8 cellular contexts compared by ENCODE assay signal in the genomic region with DNA sequence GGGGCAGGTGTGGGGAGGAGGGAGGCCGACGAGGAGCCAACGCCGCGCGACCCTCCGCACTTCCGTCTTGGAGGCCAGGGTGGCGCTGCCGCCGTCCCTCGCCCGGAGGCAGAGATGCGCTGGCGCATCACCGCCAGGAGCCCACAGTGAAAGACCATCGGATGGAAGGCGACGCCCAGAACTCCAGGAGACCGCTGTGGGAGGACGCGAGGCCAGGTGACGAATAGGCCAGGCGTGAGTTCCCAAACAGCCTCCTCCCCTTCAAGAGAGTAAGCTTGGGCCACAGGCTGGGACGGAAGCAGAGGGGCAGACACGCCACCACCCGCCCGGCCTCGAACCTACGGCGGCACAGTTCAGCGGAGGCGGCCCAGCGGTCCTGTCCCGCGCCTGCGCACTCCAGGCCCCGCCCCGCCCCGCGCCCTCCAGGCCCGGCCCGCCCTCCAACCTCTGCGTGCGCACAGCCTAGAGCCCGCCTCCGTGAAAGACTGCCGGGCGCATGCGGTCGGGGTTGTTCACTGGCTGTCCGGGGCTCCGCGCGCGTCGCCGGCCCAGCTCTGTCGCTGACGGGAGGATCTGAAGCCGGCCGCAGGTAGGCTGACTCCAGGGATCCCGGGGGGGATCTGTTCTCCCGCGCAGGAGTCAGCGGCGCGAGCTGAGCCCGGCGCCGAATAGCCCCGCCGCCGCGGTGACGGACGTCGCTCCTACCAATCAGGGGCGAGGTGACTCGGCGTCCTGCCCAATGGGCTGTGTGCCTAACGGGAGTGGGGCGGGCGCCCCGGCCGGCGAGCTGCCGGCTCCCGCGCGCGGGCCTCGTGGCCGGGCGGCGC. TPM values are rescaled to one million over a fixed set of nuclear protein-coding genes. Genes with fewer than 3 reads are reported as not detected.
DNase-seq lines count a peak whose midpoint lies in the region; ATAC-seq, FAIRE-seq and TF ChIP-seq lines count a peak whose summit lies in the region.

CTPS1 (plus strand) TSS at position 456 of the 827 bp plus-strand sequence. CDS start 3,595 bp downstream, outside the sequence.

- peak; percentile 86 for ATAC-seq in GM21381 (IDR thresholded peaks at IDR 0.05; ENCODE audit: unreplicated experiment)
- peak; percentile 79 for ATAC-seq in effector memory CD8-positive, alpha-beta T cell (replicated peaks)
- ATAC-seq in memory B cell (ENCODE audit: low read depth), result peak; percentile 86

- peak; percentile 96 for DNase-seq in Calu3
- peak; percentile 93 for DNase-seq in HTR-8/SVneo (ENCODE audit: insufficient read length, low spot score)
- peak; percentile 85 for DNase-seq in NOMO-1 treated with DMSO at 0.1 percent for 48 hours (lab: John Stamatoyannopoulos, UW; ENCODE audit: unreplicated experiment)
- DNase-seq in activated CD8-positive, alpha-beta memory T cell treated with anti-CD3 and anti-CD28 coated beads for 4 hours (ENCODE audit: low read depth in 2 of 2), result peak; percentile 90 to 91
- peak; percentile 93 to 94 (median 93) for DNase-seq in effector memory CD8-positive, alpha-beta T cell
- peak; percentile 93 to 95 for DNase-seq in memory B cell (ENCODE audit: low spot score in 2 of 2)
- DNase-seq in stimulated activated CD8-positive, alpha-beta memory T cell treated with anti-CD3 and anti-CD28 coated beads, Interleukin-12 subunit alpha, Interleukin-12 subunit beta, amount 100 ng/mL, for 24 hours (ENCODE audit: extremely low read depth), result peak; percentile 86

- H3K4me1 Mint-ChIP-seq in Calu3 (ENCODE audit: low read depth, unreplicated experiment) (peaks cover 48% of the 10 kb centered on the region), memory B cell (peaks cover 17% of the 10 kb centered on the region)
- peaks cover 20 to 22% of the 10 kb centered on the region in 2 donors for H3K4me1 Mint-ChIP-seq in effector memory CD8-positive, alpha-beta T cell (ENCODE audit: low read depth in 2 of 2)

- no peak for TF ChIP-seq CTCF in Calu3 (IDR thresholded peaks at IDR 0.05; ENCODE audit: unreplicated experiment)

- FAIRE-seq in HTR-8/SVneo (lab: Jason Lieb, UNC), result peak; percentile 92

- H3K36me3 Mint-ChIP-seq in Calu3 (ENCODE audit: insufficient read depth, unreplicated experiment) (peaks cover 40% of the 10 kb centered on the region), memory B cell (peaks cover 8% of the 10 kb centered on the region)
- peaks cover 37% of the 10 kb centered on the region for H3K36me3 Mint-ChIP-seq in effector memory CD8-positive, alpha-beta T cell (ENCODE audit: insufficient read depth)

- no TSS peak for BruUV-seq in Calu3 (replicated peaks; lab: Mats Ljungman, UMichigan)

- peak within 1 kb of the TSS; percentile 87 for H3K4me3 Mint-ChIP-seq in Calu3 (ENCODE audit: low read depth, unreplicated experiment)
- peak within 1 kb of the TSS; percentile 84 to 99 for H3K4me3 Mint-ChIP-seq in effector memory CD8-positive, alpha-beta T cell
- H3K4me3 Mint-ChIP-seq in memory B cell, result peak within 1 kb of the TSS; percentile 88

- H3K27me3 Mint-ChIP-seq in Calu3 (ENCODE audit: unreplicated experiment) (no peaks in the 10 kb centered on the region), memory B cell (no peaks in the 10 kb centered on the region)
- H3K27me3 Mint-ChIP-seq in effector memory CD8-positive, alpha-beta T cell, result no peaks in the 10 kb centered on the region

- peak within 1 kb of the TSS; percentile 85 for H3K27ac Mint-ChIP-seq in Calu3 (ENCODE audit: unreplicated experiment)
- peak within 1 kb of the TSS; percentile 92 to 99 for H3K27ac Mint-ChIP-seq in effector memory CD8-positive, alpha-beta T cell
- H3K27ac Mint-ChIP-seq in memory B cell, result peak within 1 kb of the TSS; percentile 86

- CTCF ChIA-PET in Calu3 (lab: Charles Lee), result interaction anchor here (0.5 to 2.2 kb wide), 6 partner anchors 9 to 117 kb away, joined by 3 to 7 read pairs (median 3); partner anchors contain the start of gene CITED4

- H3K9me3 Mint-ChIP-seq in Calu3 (ENCODE audit: low read depth, unreplicated experiment), result no peaks in the 10 kb centered on the region
- H3K9me3 Mint-ChIP-seq in effector memory CD8-positive, alpha-beta T cell, result no peaks in the 10 kb centered on the region
- H3K9me3 Mint-ChIP-seq in memory B cell, result no peaks in the 10 kb centered on the region

- intact Hi-C loops in Calu3 (cut with micrococcal nuclease; ENCODE audit: unreplicated experiment), result loop anchor here (10.0 kb wide), 1 partner anchor 445 kb away; the partner anchor contains the start of gene ZNF684

RNA-seq across cellular contexts. Expression of gene CTPS1, which starts in this region (rescaled TPM):
- 73.2 and 85.9 TPM in 2 replicates for total RNA-seq in Calu3 (2022)

Comparison
In these comparisons a context has a peak if more than half of its experiments do, and no peak if none do; other contexts are left out.
1. Peak in every context shown above with its lines: DNase-seq and ATAC-seq.